Comparison of ENCODE assay signal across 19 cellular contexts in genomic region chr5:61802456-61802855, GRCh38.
"Had no signal": no experiment of that assay in that cellular context is flagged by ENCODE, and none has a peak within 500 bp of the region (broad histone marks: within the 10 kb centered on the region; RNA-seq: fewer than 3 reads in every experiment).

No MANE protein-coding gene starts in this region.

- H3K27me3 ChIP-seq: cardiac muscle cell, foreskin keratinocyte, right atrium auricular region, stomach, vagina had no signal

- H3K9me3 ChIP-seq: lower lobe of right lung, right atrium auricular region, stomach, vagina had no signal

- H3K4me3 ChIP-seq: cardiac muscle cell, lower lobe of right lung, right atrium auricular region, skin epidermis, stomach, vagina had no signal

- H3K4me1 ChIP-seq: lower lobe of right lung, right atrium auricular region, vagina had no signal

- H3K36me3 ChIP-seq: cardiac muscle cell, lower lobe of right lung, right atrium auricular region, stomach, vagina had no signal

- ATAC-seq: foreskin keratinocyte, lower lobe of right lung, WTC11 had no signal

- H3K27ac ChIP-seq: cardiac muscle cell, foreskin keratinocyte, lower lobe of right lung, right atrium auricular region, skin epidermis, stomach, vagina had no signal

- DNase-seq: activated CD4-positive, alpha-beta memory T cell treated with anti-CD3 and anti-CD28 coated beads for 36 hours; activated CD4-positive, alpha-beta T cell treated with anti-CD3 and anti-CD28 coated beads for 4 hours; activated T-cell treated with anti-CD3 and anti-CD28 coated beads for 4 hours; dermis blood vessel endothelial cell; effector memory CD4-positive, alpha-beta T cell; foreskin keratinocyte; hypothalamus; islet precursor cell; lower lobe of right lung; nephron progenitor cell; occipital lobe; stimulated activated CD4-positive, alpha-beta T cell treated with anti-CD3 and anti-CD28 coated beads, Interleukin-4, amount 100 ng/mL, for 1 hour; stomach; trophoblast cell had no signal
